Comparison of ENCODE assay signal across 21 cellular contexts in the genomic region with DNA sequence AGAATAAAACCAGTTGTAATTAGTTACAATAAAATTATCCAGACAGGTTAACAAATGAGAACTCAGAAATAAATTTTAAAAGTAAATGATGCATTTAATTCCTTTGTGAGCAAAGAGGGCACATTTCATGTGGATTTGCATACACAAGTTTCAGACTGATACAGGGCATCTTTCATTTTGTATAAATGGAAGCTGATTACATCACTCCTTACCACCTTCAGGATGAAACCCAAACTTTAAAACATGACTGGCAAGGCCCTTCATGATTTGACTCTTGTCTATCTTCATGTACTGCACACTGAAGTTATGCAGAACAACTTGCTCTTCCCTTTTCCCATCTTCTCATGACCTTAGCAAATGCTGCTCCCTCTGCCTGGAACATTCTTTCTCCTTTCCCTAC. TPM values are rescaled to one million over a fixed set of nuclear protein-coding genes. Genes with fewer than 3 reads are reported as not detected.
"Had no signal": no experiment of that assay in that cellular context is flagged by ENCODE, and none has a peak within 500 bp of the region (broad histone marks: within the 10 kb centered on the region; RNA-seq: fewer than 3 reads in every experiment).

No MANE protein-coding gene starts in this region.

- FAIRE-seq: small intestine had no signal

- H2AFZ ChIP-seq: hepatocyte had no signal

- H3K27me3 Mint-ChIP-seq: progenitor cell of endocrine pancreas had no signal

- H3K9me3 ChIP-seq: mucosa of descending colon, ovary, stomach, thoracic aorta, transverse colon had no signal

- ATAC-seq: left lobe of liver; mucosa of descending colon; naive thymus-derived CD8-positive, alpha-beta T cell; right cardiac atrium had no signal

- H3K4me3 ChIP-seq: dorsolateral prefrontal cortex, hepatocyte, mucosa of descending colon, ovary, stomach, thoracic aorta, transverse colon had no signal

- H3K4me1 ChIP-seq: transverse colon had no signal

- H3K4me1 Mint-ChIP-seq: naive thymus-derived CD8-positive, alpha-beta T cell had no signal

- H3K4me3 Mint-ChIP-seq: naive thymus-derived CD8-positive, alpha-beta T cell; neural crest cell had no signal

- H3K36me3 ChIP-seq: ovary, stomach, transverse colon had no signal

- H3K36me3 Mint-ChIP-seq: naive thymus-derived CD8-positive, alpha-beta T cell had no signal

- H3K27me3 ChIP-seq: dorsolateral prefrontal cortex, hepatocyte, ovary, stomach, transverse colon had no signal

- H3K9me3 Mint-ChIP-seq: neural crest cell had no signal

- DNase-seq: cortex of kidney; dorsolateral prefrontal cortex; effector CD8-positive, alpha-beta T cell; foreskin melanocyte; head of caudate nucleus; mammary epithelial cell; mucosa of descending colon; naive thymus-derived CD8-positive, alpha-beta T cell; ovary; right cardiac atrium; small intestine; stimulated activated CD4-positive, alpha-beta T cell treated with anti-CD3 and anti-CD28 coated beads, Interleukin-12 subunit alpha, Interleukin-12 subunit beta, amount 100 ng/mL, for 4 hours; stimulated activated naive CD4-positive, alpha-beta T cell; stomach; substantia nigra; transverse colon had no signal

- H3K27ac ChIP-seq: dorsolateral prefrontal cortex, hepatocyte, ovary, stomach, transverse colon had no signal

- H3K27ac Mint-ChIP-seq: naive thymus-derived CD8-positive, alpha-beta T cell; progenitor cell of endocrine pancreas had no signal

- H3K4me2 ChIP-seq: hepatocyte had no signal

- H3K79me2 ChIP-seq: hepatocyte had no signal

RNA-seq across cellular contexts. Expression of a gene that starts 26.9 kb away (rescaled TPM):
- total RNA-seq: naive thymus-derived CD8-positive, alpha-beta T cell had no signal
- polyA plus RNA-seq: naive thymus-derived CD8-positive, alpha-beta T cell had no signal
